8 cellular contexts compared by ENCODE assay signal in the genomic region with DNA sequence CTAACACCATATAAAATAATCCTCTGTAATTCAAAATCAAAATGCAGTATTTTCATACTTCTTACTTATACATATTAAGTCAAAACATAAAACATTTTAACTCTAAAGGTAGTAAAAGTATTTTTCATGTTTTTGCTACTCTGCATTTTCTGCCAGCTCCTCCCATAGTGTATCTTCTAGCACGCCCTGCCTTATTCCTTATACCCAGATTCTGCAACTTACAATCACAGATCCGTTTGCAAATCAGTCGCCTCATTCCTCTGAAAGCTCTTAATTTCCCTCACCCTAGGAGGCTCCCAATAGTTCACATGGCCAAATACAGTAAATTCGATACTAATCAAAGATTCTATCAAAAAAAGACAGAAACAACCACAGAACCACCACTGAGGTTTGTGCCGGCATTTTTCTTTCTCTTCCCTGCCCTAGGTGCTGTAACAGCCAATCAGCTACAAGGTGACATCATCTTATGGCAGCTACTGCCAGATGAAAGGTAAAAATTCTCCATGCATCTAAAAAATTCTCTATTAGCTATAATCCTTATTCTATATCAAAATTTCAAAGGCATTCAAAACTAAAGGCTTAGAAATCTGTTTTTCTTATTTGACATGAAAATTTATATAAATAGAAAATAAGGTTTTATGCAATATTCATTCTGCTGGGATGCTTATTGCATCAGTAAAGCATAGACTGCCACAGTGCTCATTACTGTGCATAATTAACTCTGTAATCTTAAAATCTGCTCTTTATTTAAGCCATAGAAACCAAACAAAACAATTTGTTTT.
DNase-seq lines count a peak whose midpoint lies in the region; ATAC-seq, FAIRE-seq and TF ChIP-seq lines count a peak whose summit lies in the region.

No MANE protein-coding gene starts in this region.

- H3K4me3 Mint-ChIP-seq in CD8-positive, alpha-beta memory T cell, result peak overlapping the region; percentile 73 to 88 (median 80)
- peak overlapping the region; percentile 80 for H3K4me3 Mint-ChIP-seq in astrocyte (ENCODE audit: unreplicated experiment)

- H3K9me3 Mint-ChIP-seq in CD8-positive, alpha-beta memory T cell, result no peaks in the 10 kb centered on the region
- H3K9me3 Mint-ChIP-seq in astrocyte (ENCODE audit: unreplicated experiment), result no peaks in the 10 kb centered on the region

- H3K9ac ChIP-seq in astrocyte (ENCODE audit: low read length) (peak overlapping the region; percentile 80), iPS-15b (ENCODE audit: low read depth, low read length) (no peak overlapping the region), skeletal muscle satellite cell (ENCODE audit: low read depth, low read length) (peak overlapping the region; percentile 55)

- peaks cover 0 to 21% (median 2%) of the 10 kb centered on the region in 3 donors for H3K36me3 Mint-ChIP-seq in CD8-positive, alpha-beta memory T cell
- H3K36me3 Mint-ChIP-seq in astrocyte (ENCODE audit: low read depth, unreplicated experiment), result no peaks in the 10 kb centered on the region

- H4K20me1 ChIP-seq in astrocyte (ENCODE audit: insufficient read depth, low read length), result no peaks in the 10 kb centered on the region

- CTCF ChIA-PET in CD8-positive, alpha-beta memory T cell (lab: Charles Lee), result interaction anchor here (2.2 kb wide), 1 partner anchor 141 kb away, joined by 15 read pairs; no protein-coding TSS in a partner anchor

- peaks cover 5% of the 10 kb centered on the region for H3K79me2 ChIP-seq in astrocyte (ENCODE audit: insufficient read depth, low read length)

- peak overlapping the region; percentile 51 for H3K4me3 ChIP-seq in CD8-positive, alpha-beta memory T cell (ENCODE audit: low read length)
- peak overlapping the region; percentile 73 for H3K4me3 ChIP-seq in astrocyte (ENCODE audit: insufficient read depth, low read depth, low read length)
- H3K4me3 ChIP-seq in iPS-15b (ENCODE audit: low read depth, low read length), result peak overlapping the region; percentile 3
- peak overlapping the region; percentile 68 for H3K4me3 ChIP-seq in skeletal muscle satellite cell (ENCODE audit: low read length)

- no peaks in the 10 kb centered on the region for H3K27me3 Mint-ChIP-seq in CD8-positive, alpha-beta memory T cell
- no peaks in the 10 kb centered on the region for H3K27me3 Mint-ChIP-seq in astrocyte (ENCODE audit: low read depth, unreplicated experiment)

- ATAC-seq in GM21717 (IDR thresholded peaks at IDR 0.05; ENCODE audit: unreplicated experiment), result no peak

- peaks cover 4% of the 10 kb centered on the region for H3K4me1 ChIP-seq in CD8-positive, alpha-beta memory T cell (ENCODE audit: insufficient read depth, low read length)
- H3K4me1 ChIP-seq in astrocyte (ENCODE audit: insufficient read depth, low read length) (no peaks in the 10 kb centered on the region), iPS-15b (ENCODE audit: control insufficient read depth, insufficient read depth, low read length) (peaks cover 5% of the 10 kb centered on the region), skeletal muscle satellite cell (ENCODE audit: control insufficient read depth, insufficient read depth, low read length) (peaks cover 4% of the 10 kb centered on the region)

- H3K4me2 ChIP-seq in astrocyte (ENCODE audit: low read length), result peak overlapping the region; percentile 85
- peak overlapping the region; percentile 78 for H3K4me2 ChIP-seq in skeletal muscle satellite cell (ENCODE audit: low read length)

- H3K27ac ChIP-seq in CD8-positive, alpha-beta memory T cell (ENCODE audit: low read depth, low read length), result no peak overlapping the region
- peak overlapping the region; percentile 10 for H3K27ac ChIP-seq in astrocyte (ENCODE audit: low read depth, low read length)

- peak overlapping the region; percentile 8 to 94 (median 40) for H3K27ac Mint-ChIP-seq in CD8-positive, alpha-beta memory T cell
- H3K27ac Mint-ChIP-seq in astrocyte (ENCODE audit: unreplicated experiment), result peak overlapping the region; percentile 88

- no peaks in the 10 kb centered on the region for H3K36me3 ChIP-seq in CD8-positive, alpha-beta memory T cell (ENCODE audit: insufficient read depth, low read length)
- H3K36me3 ChIP-seq in astrocyte (ENCODE audit: insufficient read depth, low read length) (no peaks in the 10 kb centered on the region), iPS-15b (ENCODE audit: control insufficient read depth, insufficient read depth, low read length) (no peaks in the 10 kb centered on the region), skeletal muscle satellite cell (ENCODE audit: insufficient read depth, low read length) (no peaks in the 10 kb centered on the region)

- POLR2A ChIA-PET in CD8-positive, alpha-beta memory T cell (lab: Charles Lee), result no interaction called here

- no peaks in the 10 kb centered on the region for H3K9me3 ChIP-seq in CD8-positive, alpha-beta memory T cell (ENCODE audit: low read length)
- H3K9me3 ChIP-seq in astrocyte (ENCODE audit: insufficient read depth, low read depth, low read length), result no peaks in the 10 kb centered on the region
- H3K9me3 ChIP-seq in iPS-15b (ENCODE audit: control insufficient read depth, insufficient read depth, low read length), result no peaks in the 10 kb centered on the region
- H3K9me3 ChIP-seq in skeletal muscle satellite cell (replicated peaks; ENCODE audit: low read length), result no peaks in the 10 kb centered on the region

- H3K4me1 Mint-ChIP-seq in CD8-positive, alpha-beta memory T cell, result peaks cover 13 to 23% (median 15%) of the 10 kb centered on the region in 3 donors
- peaks cover 7% of the 10 kb centered on the region for H3K4me1 Mint-ChIP-seq in astrocyte (ENCODE audit: low read depth, unreplicated experiment)

- peak overlapping the region; percentile 68 for H2AFZ ChIP-seq in astrocyte (ENCODE audit: low read depth, low read length)

- peak in 4 of 5 donors; percentile 12 to 53 (median 38) for DNase-seq in CD8-positive, alpha-beta memory T cell
- DNase-seq in NCI-H2081 treated with DMSO at 0.1 percent for 48 hours (lab: John Stamatoyannopoulos, UW) (peak; percentile 56), astrocyte (ENCODE audit: low read depth) (peak; percentile 49), globus pallidus (ENCODE audit: low spot score) (no peak), NCI-H187 treated with DMSO at 0.1 percent for 48 hours (lab: John Stamatoyannopoulos, UW) (no peak)

- no peak for FAIRE-seq in astrocyte (lab: Jason Lieb, UNC)

- H3K27me3 ChIP-seq in CD8-positive, alpha-beta memory T cell (ENCODE audit: insufficient read depth, low read length, poor library complexity, severe bottlenecking), result no peaks in the 10 kb centered on the region
- no peaks in the 10 kb centered on the region for H3K27me3 ChIP-seq in astrocyte (ENCODE audit: insufficient read depth, low read length)
- no peaks in the 10 kb centered on the region for H3K27me3 ChIP-seq in iPS-15b (ENCODE audit: control insufficient read depth, insufficient read depth, low read length)
- no peaks in the 10 kb centered on the region for H3K27me3 ChIP-seq in skeletal muscle satellite cell (ENCODE audit: control insufficient read depth, insufficient read depth, low read length)

- no peak for TF ChIP-seq CTCF in astrocyte (IDR thresholded peaks at IDR 0.05; ENCODE audit: insufficient read depth, low read depth, low read length)

Comparison
In these comparisons a context has a peak if more than half of its experiments do, and no peak if none do; other contexts are left out.
1. DNase-seq: peak in CD8-positive, alpha-beta memory T cell (4 of 5), NCI-H2081 treated with DMSO at 0.1 percent for 48 hours (single experiment) and astrocyte (single experiment); none in globus pallidus (single experiment) and NCI-H187 treated with DMSO at 0.1 percent for 48 hours (single experiment).
2. H3K4me3 ChIP-seq: peak in every context shown above with its lines; median percentile 73 in astrocyte; 68 in skeletal muscle satellite cell; 51 in CD8-positive, alpha-beta memory T cell; 3 in iPS-15b.